In the genomic region with DNA sequence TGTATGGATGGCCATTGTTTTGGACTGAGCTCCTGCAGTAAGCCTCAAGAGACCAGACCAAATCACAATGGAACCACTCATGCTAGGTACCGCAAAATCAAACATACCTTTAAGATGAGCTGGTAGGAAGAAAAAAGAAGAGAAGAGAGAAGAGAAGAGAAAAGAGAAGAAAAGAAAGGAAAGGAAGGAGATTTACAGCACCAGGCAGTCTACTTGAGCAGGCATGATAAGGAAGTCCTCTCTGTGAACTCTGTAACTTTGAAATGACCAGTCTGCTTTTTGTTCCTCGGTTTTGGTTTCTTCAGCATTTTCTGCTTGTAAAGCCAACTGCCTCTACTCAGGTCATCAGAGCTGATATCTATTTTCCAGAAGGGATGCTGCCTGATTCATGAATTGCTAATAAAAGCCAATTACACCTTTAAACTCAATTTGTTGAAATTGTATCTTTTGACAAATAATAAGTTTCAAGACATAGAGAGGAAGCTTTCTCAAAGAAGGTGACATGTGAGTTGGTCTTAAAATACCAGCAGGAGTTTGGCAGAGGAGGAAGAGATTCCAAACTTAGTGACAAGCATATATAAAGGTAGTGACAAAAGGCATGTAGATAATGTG, we compare ENCODE assay signal across 33 cellular contexts.
"Had no signal": no experiment of that assay in that cellular context is flagged by ENCODE, and none has a peak within 500 bp of the region (broad histone marks: within the 10 kb centered on the region; RNA-seq: fewer than 3 reads in every experiment).

No MANE protein-coding gene starts in this region.

- ATAC-seq: activated CD4-positive, alpha-beta T cell treated with anti-CD3 and anti-CD28 coated beads for 36 hours; activated CD4-positive, CD25-positive, alpha-beta regulatory T cell treated with anti-CD3 and anti-CD28 coated beads, Interleukin-2, amount 50 U/mL, for 24 hours; activated CD8-positive, alpha-beta T cell treated with anti-CD3 and anti-CD28 coated beads, Interleukin-2, amount 10 ng/mL, durations not matched to agents 7 days and 5 days; activated naive CD8-positive, alpha-beta T cell treated with anti-CD3 and anti-CD28 coated beads, Interleukin-2, amount 50 U/mL, for 24 hours; WTC11 had no signal

- H3K4me3 ChIP-seq: MG63, PC-9, SJCRH30, SK-N-MC had no signal

- H3K27ac ChIP-seq: PC-9, SJCRH30, SK-N-MC had no signal

- H3K4me1 Mint-ChIP-seq: activated CD4-positive, alpha-beta T cell treated with anti-CD3 and anti-CD28 coated beads for 36 hours; activated CD4-positive, alpha-beta T cell treated with anti-CD3 and anti-CD28 coated beads, Interleukin-2, amount 10 ng/mL, durations not matched to agents 7 days and 5 days; activated naive CD4-positive, alpha-beta T cell treated with anti-CD3 and anti-CD28 coated beads, Interleukin-2, amount 10 ng/mL, durations not matched to agents 7 days and 5 days; activated naive CD8-positive, alpha-beta T cell treated with anti-CD3 and anti-CD28 coated beads, Interleukin-2, amount 50 U/mL, for 24 hours had no signal

- H3K9me3 ChIP-seq: MG63, SJCRH30 had no signal

- FAIRE-seq: bronchial epithelial cell had no signal

- DNase-seq: activated CD4-positive, alpha-beta T cell treated with anti-CD3 and anti-CD28 coated beads for 36 hours; activated CD4-positive, alpha-beta T cell treated with anti-CD3 and anti-CD28 coated beads, Interleukin-2, amount 10 ng/mL, durations not matched to agents 7 days and 5 days; activated CD4-positive, alpha-beta T cell treated with anti-CD3 and anti-CD28 coated beads, Interleukin-2, amount 50 U/mL, for 48 hours; activated CD8-positive, alpha-beta T cell treated with anti-CD3 and anti-CD28 coated beads, Interleukin-2, amount 10 ng/mL, durations not matched to agents 7 days and 5 days; activated gamma-delta T cell treated with Interleukin-2 at 50 U/mL for 16 hours; activated naive CD4-positive, alpha-beta T cell treated with anti-CD3 and anti-CD28 coated beads, Interleukin-2, amount 10 ng/mL, durations not matched to agents 7 days and 5 days; activated naive CD8-positive, alpha-beta T cell treated with anti-CD3 and anti-CD28 coated beads, Interleukin-2, amount 50 U/mL, for 24 hours; activated T-cell treated with anti-CD3 and anti-CD28 coated beads, Interleukin-2, amount 50 U/mL, for 24 hours; anterior cingulate cortex; caudate nucleus; cerebellar nuclear complex; Karpas-422; MG63; NCI-H1092; NCI-H1436 treated with DMSO at 0.1 percent for 48 hours; NCI-H1694 treated with DMSO at 0.1 percent for 48 hours; NCI-H2029; NCI-H510A; NCI-H526; NCI-H748 treated with DMSO at 0.1 percent for 48 hours; NK-92 treated with Interleukin-12 subunit alpha and Interleukin-12 subunit beta, amount 100 ng/mL, for 24 hours; PC-9; SHP77; SJCRH30 had no signal

- H3K27ac Mint-ChIP-seq: activated CD4-positive, alpha-beta T cell treated with anti-CD3 and anti-CD28 coated beads for 36 hours; activated CD4-positive, alpha-beta T cell treated with anti-CD3 and anti-CD28 coated beads, Interleukin-2, amount 10 ng/mL, durations not matched to agents 7 days and 5 days; activated CD8-positive, alpha-beta T cell treated with anti-CD3 and anti-CD28 coated beads, Interleukin-2, amount 10 ng/mL, durations not matched to agents 7 days and 5 days; activated naive CD4-positive, alpha-beta T cell treated with anti-CD3 and anti-CD28 coated beads, Interleukin-2, amount 10 ng/mL, durations not matched to agents 7 days and 5 days; activated naive CD8-positive, alpha-beta T cell; activated naive CD8-positive, alpha-beta T cell treated with anti-CD3 and anti-CD28 coated beads, Interleukin-2, amount 50 U/mL, for 24 hours; activated T-cell treated with anti-CD3 and anti-CD28 coated beads, Interleukin-2, amount 50 U/mL, for 24 hours; activated T-helper 2 cell treated with anti-CD3 and anti-CD28 coated beads, Interferon-gamma antibody, Interleukin-2, Interleukin-4, amounts not matched to agents 10 μg/mL and 5 μg/mL and 100 μg/mL, durations not matched to agents 14 hours and 24 hours and 36 hours; brain; T-helper 1 cell treated with Interleukin-12 subunit alpha and Interleukin-12 subunit beta and Interleukin-4 antibody, amounts not matched to agents 30 μg/mL and 1 μg/mL, for 36 hours; T-helper 2 cell treated with Interferon-gamma antibody and Interleukin-4, amounts not matched to agents 5 μg/mL and 100 μg/mL, for 36 hours; WTC11 had no signal

- H2AFZ ChIP-seq: PC-9 had no signal

- H3K27me3 ChIP-seq: MG63, SJCRH30 had no signal

- H3K4me2 ChIP-seq: PC-9 had no signal

- H3K36me3 ChIP-seq: MG63, SJCRH30 had no signal

- H3K4me3 Mint-ChIP-seq: activated CD4-positive, alpha-beta T cell treated with anti-CD3 and anti-CD28 coated beads for 36 hours; activated CD4-positive, alpha-beta T cell treated with anti-CD3 and anti-CD28 coated beads, Interleukin-2, amount 10 ng/mL, durations not matched to agents 7 days and 5 days; activated CD8-positive, alpha-beta T cell treated with anti-CD3 and anti-CD28 coated beads, Interleukin-2, amount 10 ng/mL, durations not matched to agents 7 days and 5 days; activated naive CD4-positive, alpha-beta T cell treated with anti-CD3 and anti-CD28 coated beads, Interleukin-2, amount 10 ng/mL, durations not matched to agents 7 days and 5 days; activated naive CD8-positive, alpha-beta T cell; activated naive CD8-positive, alpha-beta T cell treated with anti-CD3 and anti-CD28 coated beads, Interleukin-2, amount 50 U/mL, for 24 hours; activated T-cell treated with anti-CD3 and anti-CD28 coated beads, Interleukin-2, amount 50 U/mL, for 24 hours; brain; T-helper 1 cell treated with Interleukin-12 subunit alpha and Interleukin-12 subunit beta and Interleukin-4 antibody, amounts not matched to agents 30 μg/mL and 1 μg/mL, for 36 hours; T-helper 2 cell treated with Interferon-gamma antibody and Interleukin-4, amounts not matched to agents 5 μg/mL and 100 μg/mL, for 36 hours; WTC11 had no signal

- H3K9me3 Mint-ChIP-seq: activated naive CD4-positive, alpha-beta T cell treated with anti-CD3 and anti-CD28 coated beads, Interleukin-2, amount 10 ng/mL, durations not matched to agents 7 days and 5 days; activated naive CD8-positive, alpha-beta T cell treated with anti-CD3 and anti-CD28 coated beads, Interleukin-2, amount 50 U/mL, for 24 hours; activated T-cell treated with anti-CD3 and anti-CD28 coated beads, Interleukin-2, amount 50 U/mL, for 24 hours; activated T-helper 2 cell treated with anti-CD3 and anti-CD28 coated beads, Interferon-gamma antibody, Interleukin-2, Interleukin-4, amounts not matched to agents 10 μg/mL and 5 μg/mL and 100 μg/mL, durations not matched to agents 14 hours and 24 hours and 36 hours; T-helper 1 cell treated with Interleukin-12 subunit alpha and Interleukin-12 subunit beta and Interleukin-4 antibody, amounts not matched to agents 30 μg/mL and 1 μg/mL, for 36 hours; T-helper 2 cell treated with Interferon-gamma antibody and Interleukin-4, amounts not matched to agents 5 μg/mL and 100 μg/mL, for 36 hours had no signal

- H3K36me3 Mint-ChIP-seq: activated naive CD4-positive, alpha-beta T cell treated with anti-CD3 and anti-CD28 coated beads, Interleukin-2, amount 10 ng/mL, durations not matched to agents 7 days and 5 days; brain; WTC11 had no signal
